In genomic region chr15:78854973-78855372, GRCh38 we compare ENCODE assay signal across 1 cellular context.
TF ChIP-seq lines count a peak whose summit lies in the region.

No MANE protein-coding gene starts in this region.

TF ChIP-seq in IMR-90, 13 proteins besides CTCF, POLR2A, EP300 and RAD21:
- TF ChIP-seq FOS (IDR thresholded peaks at IDR 0.05; ENCODE audit: low read depth, low read length) (no peak), RFX5 (IDR thresholded peaks at IDR 0.05; ENCODE audit: low read depth, low read length) (no peak), RCOR1 (IDR thresholded peaks at IDR 0.05; ENCODE audit: insufficient replicate concordance, low read length) (no peak)
TF ChIP-seq in IMR-90: peak in this region for 0.
